ENCODE assay signal across 16 cellular contexts in the genomic region with DNA sequence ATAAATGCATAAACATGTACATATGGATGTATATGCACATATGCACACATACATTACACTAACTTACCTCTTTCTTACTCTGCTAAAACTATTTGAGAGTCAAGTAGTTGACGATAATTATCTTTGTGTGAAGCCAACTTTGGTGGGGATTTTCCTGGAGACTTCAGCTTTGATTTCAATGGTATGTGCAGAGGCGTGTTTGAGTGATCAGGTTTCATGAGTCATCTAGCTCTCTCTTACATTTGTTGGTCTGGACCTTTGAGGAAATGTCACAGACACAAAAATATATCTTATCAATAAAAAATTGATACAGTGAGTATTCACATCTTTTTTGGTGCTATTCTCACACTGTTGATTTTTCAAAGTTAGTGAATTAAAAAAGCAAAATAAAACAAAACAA.
DNase-seq lines count a peak whose midpoint lies in the region; ATAC-seq, FAIRE-seq and TF ChIP-seq lines count a peak whose summit lies in the region.
"Had no signal": no experiment of that assay in that cellular context is flagged by ENCODE, and none has a peak within 500 bp of the region (broad histone marks: within the 10 kb centered on the region; RNA-seq: fewer than 3 reads in every experiment).

No MANE protein-coding gene starts in this region.

- H3K27ac ChIP-seq in mesendoderm (ENCODE audit: low read depth, low read length): no peak overlapping the region

- no peaks in the 10 kb centered on the region for H3K36me3 Mint-ChIP-seq in Calu3 (ENCODE audit: insufficient read depth, unreplicated experiment)
- H3K36me3 Mint-ChIP-seq: CD4-positive, CD25-positive, alpha-beta regulatory T cell; memory B cell; WTC11 had no signal

- H3K79me2 ChIP-seq in mesendoderm (ENCODE audit: control insufficient read depth, insufficient read depth, low read length): no peaks in the 10 kb centered on the region

- DNase-seq in Calu3: peak; percentile 19
- peak; percentile 88 for DNase-seq in bronchial epithelial cell (ENCODE audit: low read depth)
- peak; percentile 66 for DNase-seq in mesendoderm
- DNase-seq in NCI-H1930 (lab: John Stamatoyannopoulos, UW): no peak
- DNase-seq in NCI-H1436 (lab: John Stamatoyannopoulos, UW): no peak
- DNase-seq: activated CD8-positive, alpha-beta memory T cell treated with anti-CD3 and anti-CD28 coated beads, Interleukin-2, amount 50 U/mL, for 48 hours; CD4-positive, CD25-positive, alpha-beta regulatory T cell; effector memory CD4-positive, alpha-beta T cell; hypothalamus; NCI-H510A; stimulated activated naive CD8-positive, alpha-beta T cell treated with anti-CD3 and anti-CD28 coated beads, Interleukin-15, amount 100 ng/mL, for 72 hours had no signal

- H3K4me3 Mint-ChIP-seq in Calu3 (ENCODE audit: low read depth, unreplicated experiment): no peak overlapping the region
- H3K4me3 Mint-ChIP-seq: CD4-positive, CD25-positive, alpha-beta regulatory T cell; memory B cell; stimulated activated naive CD8-positive, alpha-beta T cell treated with anti-CD3 and anti-CD28 coated beads, Interleukin-15, amount 100 ng/mL, for 72 hours; WTC11 had no signal

- H3K9ac ChIP-seq in mesendoderm (ENCODE audit: low read length): no peak overlapping the region

- H3K36me3 ChIP-seq in bronchial epithelial cell (ENCODE audit: control insufficient read depth, insufficient read depth, low read length) (no peaks in the 10 kb centered on the region), mesendoderm (ENCODE audit: control insufficient read depth, insufficient read depth, low read length) (no peaks in the 10 kb centered on the region)

- no TSS peak for BruUV-seq in Calu3 (replicated peaks; lab: Mats Ljungman, UMichigan)

- peak overlapping the region; percentile 6 for H3K27ac Mint-ChIP-seq in Calu3 (ENCODE audit: unreplicated experiment)
- H3K27ac Mint-ChIP-seq: CD4-positive, CD25-positive, alpha-beta regulatory T cell; memory B cell; stimulated activated naive CD8-positive, alpha-beta T cell treated with anti-CD3 and anti-CD28 coated beads, Interleukin-15, amount 100 ng/mL, for 72 hours; WTC11 had no signal

- no peak overlapping the region for H2AK5ac ChIP-seq in mesendoderm (ENCODE audit: low read length)

- ATAC-seq in GM21390 (IDR thresholded peaks at IDR 0.05; ENCODE audit: unreplicated experiment) (no peak), HG02852 (IDR thresholded peaks at IDR 0.05; ENCODE audit: unreplicated experiment) (no peak)
- ATAC-seq: stimulated activated naive CD8-positive, alpha-beta T cell treated with anti-CD3 and anti-CD28 coated beads, Interleukin-15, amount 100 ng/mL, for 72 hours; WTC11 had no signal

- H3K4me1 Mint-ChIP-seq in Calu3 (ENCODE audit: low read depth, unreplicated experiment): peaks cover 25% of the 10 kb centered on the region
- H3K4me1 Mint-ChIP-seq: CD4-positive, CD25-positive, alpha-beta regulatory T cell; memory B cell; stimulated activated naive CD8-positive, alpha-beta T cell treated with anti-CD3 and anti-CD28 coated beads, Interleukin-15, amount 100 ng/mL, for 72 hours had no signal

- no peaks in the 10 kb centered on the region for H3K4me1 ChIP-seq in mesendoderm (ENCODE audit: control insufficient read depth, low read depth, low read length)

- FAIRE-seq in bronchial epithelial cell (lab: Jason Lieb, UNC): no peak

- no peak overlapping the region for H4K8ac ChIP-seq in mesendoderm (ENCODE audit: low read depth, low read length)

- no peak overlapping the region for H3K23ac ChIP-seq in mesendoderm (ENCODE audit: low read length)

- no peak for TF ChIP-seq RAD21 in Ishikawa (IDR thresholded peaks at IDR 0.05; ENCODE audit: low read depth)

- CTCF ChIA-PET in Calu3 (lab: Charles Lee): interaction anchor here (0.6 kb wide), 1 partner anchor 354 kb away, joined by 3 read pairs; no protein-coding TSS in a partner anchor

- no peaks in the 10 kb centered on the region for H3K79me1 ChIP-seq in mesendoderm (ENCODE audit: low read length)

- no peak overlapping the region for H3K4me2 ChIP-seq in mesendoderm (ENCODE audit: low read length)

- no peak overlapping the region for H3K18ac ChIP-seq in mesendoderm (ENCODE audit: low read length)

- H3K27me3 ChIP-seq in bronchial epithelial cell (ENCODE audit: control insufficient read depth, insufficient read depth, low read length): no peaks in the 10 kb centered on the region
- H3K27me3 ChIP-seq in mesendoderm (ENCODE audit: insufficient read depth, low read length, poor library complexity): no peaks in the 10 kb centered on the region

- H2BK5ac ChIP-seq in mesendoderm (ENCODE audit: low read length): no peak overlapping the region

- WGBS in mesendoderm (ENCODE audit: extremely low coverage, insufficient coverage, low lambda C conversion rate): no CpG with 5 or more reads among the region's 2 CpGs

- H2BK120ac ChIP-seq in mesendoderm (ENCODE audit: low read depth, low read length): no peak overlapping the region

- H2BK15ac ChIP-seq in mesendoderm (replicated peaks; ENCODE audit: low read depth): no peak overlapping the region

- peak; percentile 20; the same call in 1 of the 2 replicates for TF ChIP-seq EP300 in Ishikawa (IDR thresholded peaks at IDR 0.05; ENCODE audit: borderline replicate concordance)

- TF ChIP-seq CTCF in Calu3 (IDR thresholded peaks at IDR 0.05; ENCODE audit: unreplicated experiment): no peak
- no peak for TF ChIP-seq CTCF in bronchial epithelial cell (IDR thresholded peaks at IDR 0.05; ENCODE audit: insufficient read depth, low read length, severe bottlenecking)

- H3K56ac ChIP-seq in mesendoderm (ENCODE audit: low read length): no peak overlapping the region

- H3K4me3 ChIP-seq in bronchial epithelial cell (ENCODE audit: low read depth, low read length) (no peak overlapping the region), mesendoderm (ENCODE audit: low read length) (no peak overlapping the region)

- H3K9me3 Mint-ChIP-seq in Calu3 (ENCODE audit: low read depth, unreplicated experiment): peaks cover 5% of the 10 kb centered on the region

- no peaks in the 10 kb centered on the region for H3K27me3 Mint-ChIP-seq in Calu3 (ENCODE audit: unreplicated experiment)
- H3K27me3 Mint-ChIP-seq: CD4-positive, CD25-positive, alpha-beta regulatory T cell; memory B cell; stimulated activated naive CD8-positive, alpha-beta T cell treated with anti-CD3 and anti-CD28 coated beads, Interleukin-15, amount 100 ng/mL, for 72 hours had no signal

- H3K4ac ChIP-seq in mesendoderm (ENCODE audit: low read depth, low read length): no peak overlapping the region

- no peak overlapping the region for H4K5ac ChIP-seq in mesendoderm (ENCODE audit: low read length)

- intact Hi-C loops in Calu3 (cut with micrococcal nuclease; ENCODE audit: unreplicated experiment): no loop called here

TF ChIP-seq in Ishikawa, 13 proteins besides CTCF, POLR2A, EP300 and RAD21:
- TF ChIP-seq TEAD4 (IDR thresholded peaks at IDR 0.05) (peak; percentile 64), TCF12 (IDR thresholded peaks at IDR 0.05; ENCODE audit: low read depth) (0 out of 2 replicates have a peak, but pooled peaks have one; percentile 29)
- TF ChIP-seq, protein P1, sequence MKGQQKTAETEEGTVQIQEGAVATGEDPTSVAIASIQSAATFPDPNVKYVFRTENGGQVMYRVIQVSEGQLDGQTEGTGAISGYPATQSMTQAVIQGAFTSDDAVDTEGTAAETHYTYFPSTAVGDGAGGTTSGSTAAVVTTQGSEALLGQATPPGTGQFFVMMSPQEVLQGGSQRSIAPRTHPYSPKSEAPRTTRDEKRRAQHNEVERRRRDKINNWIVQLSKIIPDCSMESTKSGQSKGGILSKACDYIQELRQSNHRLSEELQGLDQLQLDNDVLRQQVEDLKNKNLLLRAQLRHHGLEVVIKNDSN (IDR thresholded peaks at IDR 0.05): no peak

Comparison
In these comparisons a context has a peak if more than half of its experiments do, and no peak if none do; other contexts are left out.
1. DNase-seq: peak in Calu3 (single experiment), bronchial epithelial cell (single experiment) and mesendoderm (single experiment); none in NCI-H1930 (0 of 2) and NCI-H1436 (single experiment).